In the genomic region with DNA sequence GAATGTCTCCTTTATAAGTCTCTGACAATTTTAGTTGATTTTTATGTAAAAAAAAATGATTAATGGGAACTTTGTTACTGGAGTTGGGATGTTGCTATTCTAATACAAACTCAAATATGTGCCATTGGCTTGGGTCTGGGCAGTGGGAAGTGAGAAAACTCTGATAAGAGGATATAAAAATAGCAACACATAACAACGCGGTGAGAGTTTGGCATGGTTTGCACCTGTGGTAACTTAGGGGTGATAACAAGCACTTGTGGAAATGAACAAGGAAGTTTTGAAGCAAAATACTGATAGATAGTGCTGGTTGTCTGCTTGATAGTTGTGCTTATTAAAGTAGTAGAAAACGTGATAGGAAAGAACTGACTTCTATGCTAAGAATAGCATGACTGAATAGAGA, we compare ENCODE assay signal across 17 cellular contexts.
DNase-seq lines count a peak whose midpoint lies in the region; ATAC-seq, FAIRE-seq and TF ChIP-seq lines count a peak whose summit lies in the region.
"Had no signal": no experiment of that assay in that cellular context is flagged by ENCODE, and none has a peak within 500 bp of the region (broad histone marks: within the 10 kb centered on the region; RNA-seq: fewer than 3 reads in every experiment).

No MANE protein-coding gene starts in this region.

- POLR2A ChIA-PET in GM10248 (lab: Yijun Ruan, JAX) = no interaction called here
- POLR2A ChIA-PET in Caco-2 (lab: Charles Lee) = no interaction called here

- no peak overlapping the region for H3K9ac ChIP-seq in astrocyte (ENCODE audit: low read length)

- no peak for FAIRE-seq in astrocyte (lab: Jason Lieb, UNC)
- no peak for FAIRE-seq in small intestine (lab: Jason Lieb, UNC)
- FAIRE-seq: A204.1 had no signal

- H3K27me3 ChIP-seq in astrocyte (ENCODE audit: insufficient read depth, low read length) (no peaks in the 10 kb centered on the region), cardiac muscle cell (no peaks in the 10 kb centered on the region), small intestine (ENCODE audit: control insufficient read depth in 2 of 2, insufficient read depth in 2 of 2, low read length in 2 of 2) (no peaks in the 10 kb centered on the region), Caco-2 (replicated peaks; ENCODE audit: control insufficient read depth, insufficient read depth, low read length) (no peaks in the 10 kb centered on the region)

- TF ChIP-seq CTCF in astrocyte (IDR thresholded peaks at IDR 0.05; ENCODE audit: insufficient read depth, low read depth, low read length) (no peak), cardiac muscle cell (IDR thresholded peaks at IDR 0.05; ENCODE audit: low read depth, low read length) (no peak), GM10248 (IDR thresholded peaks at IDR 0.05; ENCODE audit: control extremely low read depth, extremely low read depth, low read depth, missing control alignments) (no peak), Caco-2 (IDR thresholded peaks at IDR 0.05; ENCODE audit: insufficient read depth in 1 of 2, low read depth in 1 of 2, low read length in 1 of 2, severe bottlenecking in 1 of 2, unreplicated experiment in 1 of 2) (no peak)

- H2AFZ ChIP-seq in astrocyte (ENCODE audit: low read depth, low read length) = no peak overlapping the region

- BruUV-seq in Caco-2 (replicated peaks; lab: Mats Ljungman, UMichigan) = no TSS peak

- no peaks in the 10 kb centered on the region for H4K20me1 ChIP-seq in astrocyte (ENCODE audit: insufficient read depth, low read length)

- intact Hi-C loops in left ventricle myocardium superior (cut with micrococcal nuclease) (no loop called here), Caco-2 (cut with micrococcal nuclease; ENCODE audit: unreplicated experiment) (no loop called here)

- H3K79me2 ChIP-seq in astrocyte (ENCODE audit: insufficient read depth, low read length) = no peaks in the 10 kb centered on the region

- no peak overlapping the region for H3K27ac ChIP-seq in astrocyte (ENCODE audit: low read depth, low read length)
- peak overlapping the region; percentile 84 for H3K27ac ChIP-seq in cardiac muscle cell
- no peak overlapping the region for H3K27ac ChIP-seq in small intestine (ENCODE audit: low read depth in 1 of 2, low read length in 1 of 2)

- H3K36me3 ChIP-seq in astrocyte (ENCODE audit: insufficient read depth, low read length) (no peaks in the 10 kb centered on the region), cardiac muscle cell (no peaks in the 10 kb centered on the region), small intestine (ENCODE audit: control insufficient read depth in 2 of 2, insufficient read depth in 2 of 2, low read length in 2 of 2) (no peaks in the 10 kb centered on the region), Caco-2 (ENCODE audit: control insufficient read depth, insufficient read depth, low read length) (no peaks in the 10 kb centered on the region)

- no peak overlapping the region for H3K4me2 ChIP-seq in astrocyte (ENCODE audit: low read length)

- H3K4me3 ChIP-seq in astrocyte (ENCODE audit: insufficient read depth, low read depth, low read length) (no peak overlapping the region), cardiac muscle cell (no peak overlapping the region), small intestine (ENCODE audit: low read depth in 1 of 2, low read length in 2 of 2) (no peak overlapping the region), Caco-2 (ENCODE audit: low read depth, low read length) (no peak overlapping the region)

- no peaks in the 10 kb centered on the region for H3K9me3 Mint-ChIP-seq in astrocyte (ENCODE audit: unreplicated experiment)
- H3K9me3 Mint-ChIP-seq in Caco-2 (ENCODE audit: unreplicated experiment) = no peaks in the 10 kb centered on the region
- H3K9me3 Mint-ChIP-seq: H9 had no signal

- H3K4me1 Mint-ChIP-seq in astrocyte (ENCODE audit: low read depth, unreplicated experiment) = no peaks in the 10 kb centered on the region
- H3K4me1 Mint-ChIP-seq in Caco-2 (ENCODE audit: low read depth, unreplicated experiment) = no peaks in the 10 kb centered on the region
- H3K4me1 Mint-ChIP-seq: B cell, H9 had no signal

- H3K36me3 Mint-ChIP-seq in astrocyte (ENCODE audit: low read depth, unreplicated experiment) = no peaks in the 10 kb centered on the region
- H3K36me3 Mint-ChIP-seq in Caco-2 (ENCODE audit: insufficient read depth, unreplicated experiment) = no peaks in the 10 kb centered on the region
- H3K36me3 Mint-ChIP-seq: CD4-positive, alpha-beta memory T cell had no signal

- H3K27ac Mint-ChIP-seq in astrocyte (ENCODE audit: unreplicated experiment) = no peak overlapping the region
- no peak overlapping the region for H3K27ac Mint-ChIP-seq in Caco-2 (ENCODE audit: unreplicated experiment)
- H3K27ac Mint-ChIP-seq: B cell; CD4-positive, alpha-beta memory T cell; H9 had no signal

- no peaks in the 10 kb centered on the region for H3K9me3 ChIP-seq in astrocyte (ENCODE audit: insufficient read depth, low read depth, low read length)
- H3K9me3 ChIP-seq in cardiac muscle cell (ENCODE audit: low read depth) = no peaks in the 10 kb centered on the region
- H3K9me3 ChIP-seq in small intestine (ENCODE audit: control insufficient read depth, low read depth) = no peaks in the 10 kb centered on the region
- H3K9me3 ChIP-seq in Caco-2 = no peaks in the 10 kb centered on the region; the same call in 1 of the 2 replicates

- no peak overlapping the region for H3K4me3 Mint-ChIP-seq in astrocyte (ENCODE audit: unreplicated experiment)
- H3K4me3 Mint-ChIP-seq in Caco-2 (ENCODE audit: unreplicated experiment) = no peak overlapping the region
- H3K4me3 Mint-ChIP-seq: B cell; CD4-positive, alpha-beta memory T cell; H9 had no signal

- DNase-seq in astrocyte (ENCODE audit: low read depth) (peak; percentile 46), cardiac muscle cell (ENCODE audit: low read depth in 1 of 2, low spot score in 1 of 2) (peak in 1 of 2 donors; percentile 68), left ventricle myocardium superior (peak; percentile 32), small intestine (peak; percentile 1), GM10248 (ENCODE audit: extremely low spot score) (no peak), Caco-2 (no peak), cerebellum (ENCODE audit: low spot score) (no peak)
- DNase-seq: C1 segment of cervical spinal cord; CD4-positive, alpha-beta memory T cell; COR-L47; DND-41; GDM1; GOT3; H9; IMR-90 had no signal

- CTCF ChIA-PET in GM10248 (lab: Yijun Ruan, JAX) (no interaction called here), Caco-2 (lab: Charles Lee) (no interaction called here)

- no peaks in the 10 kb centered on the region for H3K4me1 ChIP-seq in astrocyte (ENCODE audit: insufficient read depth, low read length)
- peaks cover 16% of the 10 kb centered on the region for H3K4me1 ChIP-seq in cardiac muscle cell (ENCODE audit: low read depth)
- H3K4me1 ChIP-seq in small intestine (ENCODE audit: control insufficient read depth in 2 of 2, insufficient read depth in 1 of 2, low read depth in 1 of 2, low read length in 1 of 2) = no peaks in the 10 kb centered on the region
- no peaks in the 10 kb centered on the region for H3K4me1 ChIP-seq in Caco-2

- ATAC-seq in left ventricle myocardium superior = peak; percentile 98

- H3K27me3 Mint-ChIP-seq in astrocyte (ENCODE audit: low read depth, unreplicated experiment) (no peaks in the 10 kb centered on the region), Caco-2 (ENCODE audit: insufficient read depth, unreplicated experiment) (no peaks in the 10 kb centered on the region)
- H3K27me3 Mint-ChIP-seq: B cell; CD4-positive, alpha-beta memory T cell had no signal

- WGBS in small intestine, 3 donors = 9 to 37% (median 11%) methylated on average over 3 of the region's 3 CpGs

Comparison
In these comparisons a context has a peak if more than half of its experiments do, and no peak if none do; other contexts are left out.
1. DNase-seq: peak in astrocyte (single experiment), left ventricle myocardium superior (single experiment) and small intestine (single experiment); none in GM10248 (single experiment), Caco-2 (0 of 2) and cerebellum (single experiment).